Comparison of ENCODE assay signal across 8 cellular contexts in genomic region chr14:24430143-24430681, GRCh38. TPM values are rescaled to one million over a fixed set of nuclear protein-coding genes. Genes with fewer than 3 reads are reported as not detected.
A peak's percentile ranks its signal among the peaks of the same experiment; 100 is the strongest.
DNase-seq lines count a peak whose midpoint lies in the region; ATAC-seq, FAIRE-seq and TF ChIP-seq lines count a peak whose summit lies in the region.

No MANE protein-coding gene starts in this region.

- no peak for TF ChIP-seq CTCF in right atrium auricular region (IDR thresholded peaks at IDR 0.05)

- peaks cover 0 to 44% of the 10 kb centered on the region in 2 donors for H3K4me1 ChIP-seq in right atrium auricular region
- peaks cover 16% of the 10 kb centered on the region for H3K4me1 ChIP-seq in rectal smooth muscle tissue (ENCODE audit: control insufficient read depth, insufficient read depth, low read length)

- H3K9ac ChIP-seq in rectal smooth muscle tissue (ENCODE audit: low read length), result peak overlapping the region; percentile 87

- H3K27ac ChIP-seq in angular gyrus (ENCODE audit: low read depth, low read length) (peak overlapping the region; percentile 80), right atrium auricular region (peak overlapping the region; percentile 93 to 96), rectal smooth muscle tissue (ENCODE audit: low read depth, low read length) (peak overlapping the region; percentile 92)

- H3K36me3 ChIP-seq in right atrium auricular region (peaks cover 20% of the 10 kb centered on the region), rectal smooth muscle tissue (ENCODE audit: control insufficient read depth, insufficient read depth, low read length) (peaks cover 16% of the 10 kb centered on the region)

- DNase-seq in COLO668 (lab: John Stamatoyannopoulos, UW; ENCODE audit: unreplicated experiment), result peak; percentile 82
- DNase-seq in GM19239 (ENCODE audit: insufficient read length, low spot score), result peak; percentile 58
- DNase-seq in RPMI8226, result peak; percentile 49
- peak; percentile 86 for DNase-seq in right atrium auricular region (ENCODE audit: low spot score)
- no peak for DNase-seq in NCI-H187 (lab: John Stamatoyannopoulos, UW)

- no peak for FAIRE-seq in GM19239 (lab: Jason Lieb, UNC)

- H3K9me3 ChIP-seq in right atrium auricular region, result no peaks in the 10 kb centered on the region

- ATAC-seq in HG03280 (IDR thresholded peaks at IDR 0.05; ENCODE audit: unreplicated experiment), result peak; percentile 54

- no peaks in the 10 kb centered on the region for H3K27me3 ChIP-seq in right atrium auricular region
- no peaks in the 10 kb centered on the region for H3K27me3 ChIP-seq in rectal smooth muscle tissue (ENCODE audit: control insufficient read depth, insufficient read depth, low read length)

- H3K4me3 ChIP-seq in right atrium auricular region (peak overlapping the region; percentile 67 to 76), rectal smooth muscle tissue (ENCODE audit: low read length) (peak overlapping the region; percentile 87)

RNA-seq across cellular contexts. Expression of gene KHNYN, which starts 0.5 kb away (rescaled TPM):
- 10 to 100 TPM; 16.3 to 23.0 TPM for total RNA-seq in right atrium auricular region

RNA-seq across cellular contexts. Expression of gene CBLN3, which starts 0.7 kb away (rescaled TPM):
- 1 to 10 TPM in 1 of 2 donors, under 1 TPM in 1; 0.48 to 1.4 TPM for total RNA-seq in right atrium auricular region

RNA-seq across cellular contexts. Expression of gene SDR39U1, which starts 12.4 kb away (rescaled TPM):
- 10 to 100 TPM; 49.2 to 55.1 TPM for total RNA-seq in right atrium auricular region

RNA-seq across cellular contexts. Expression of gene NYNRIN, which starts 31.4 kb away (rescaled TPM):
- 10 to 100 TPM in 1 of 2 donors, 1 to 10 TPM in 1; 6.0 to 10.1 TPM for total RNA-seq in right atrium auricular region

Comparison
In these comparisons a context has a peak if more than half of its experiments do, and no peak if none do; other contexts are left out.
1. DNase-seq: peak in COLO668 (single experiment), GM19239 (single experiment), RPMI8226 (single experiment) and right atrium auricular region (single experiment); none in NCI-H187 (0 of 2).
2. Peak in every context shown above with its lines, with median percentiles within 50 percentile points of each other: H3K27ac ChIP-seq.